In the genomic region with DNA sequence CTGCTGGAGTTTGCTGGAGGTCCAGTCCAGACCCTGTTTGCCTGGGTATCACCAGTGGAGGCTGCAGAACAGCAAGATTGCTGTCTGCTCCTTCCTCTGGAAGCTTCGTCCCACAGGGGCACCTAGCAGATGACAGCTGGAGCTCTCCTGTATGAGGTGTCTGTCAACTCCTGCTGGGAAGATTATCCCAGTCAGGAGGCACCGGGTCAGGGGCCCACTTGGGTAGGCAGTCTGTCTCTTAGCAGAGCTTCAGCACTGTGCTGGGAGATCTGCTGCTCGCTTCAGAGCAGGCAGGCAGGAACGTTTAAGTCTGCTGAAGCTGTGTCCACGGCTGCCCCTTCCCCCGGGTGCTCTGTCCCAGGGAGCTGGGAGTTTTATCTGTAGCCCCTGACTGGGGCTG, we compare ENCODE assay signal across 18 cellular contexts.
A peak's percentile ranks its signal among the peaks of the same experiment; 100 is the strongest.
DNase-seq lines count a peak whose midpoint lies in the region; ATAC-seq and TF ChIP-seq lines count a peak whose summit lies in the region.
"Had no signal": no experiment of that assay in that cellular context is flagged by ENCODE, and none has a peak within 500 bp of the region (broad histone marks: within the 10 kb centered on the region; RNA-seq: fewer than 3 reads in every experiment).

No MANE protein-coding gene starts in this region.

- no peaks in the 10 kb centered on the region for H3K36me3 ChIP-seq in WERI-Rb-1
- H3K36me3 ChIP-seq: BE2C, BLaER1 had no signal

- H3K9me3 ChIP-seq in right cardiac atrium (ENCODE audit: control insufficient read depth, low read length) (no peaks in the 10 kb centered on the region), WERI-Rb-1 (ENCODE audit: severe bottlenecking) (peaks cover 8% of the 10 kb centered on the region)
- H3K9me3 ChIP-seq: BE2C had no signal

- H3K27me3 ChIP-seq in right cardiac atrium (ENCODE audit: control insufficient read depth, insufficient read depth), result no peaks in the 10 kb centered on the region
- H3K27me3 ChIP-seq in WERI-Rb-1 (ENCODE audit: insufficient read depth, low read depth, severe bottlenecking), result no peaks in the 10 kb centered on the region
- H3K27me3 ChIP-seq: BE2C, BLaER1 had no signal

- no peak for ATAC-seq in right cardiac atrium
- ATAC-seq in GM21723 (IDR thresholded peaks at IDR 0.05; ENCODE audit: unreplicated experiment), result no peak
- ATAC-seq in sciatic nerve, result no peak

- H3K27ac ChIP-seq in right cardiac atrium (ENCODE audit: low read length), result no peak overlapping the region
- H3K27ac ChIP-seq in WERI-Rb-1, result peak overlapping the region; percentile 15; the same call in 1 of the 2 replicates
- H3K27ac ChIP-seq: BLaER1 had no signal

- WGBS in right cardiac atrium, result 66% methylated on average over 6 of the region's 6 CpGs

- TF ChIP-seq CTCF in WERI-Rb-1 (IDR thresholded peaks at IDR 0.05; ENCODE audit: low read depth, low read length), result no peak

- DNase-seq in right cardiac atrium (peak in 2 of 3 donors; percentile 10 to 17), cardiac septum (ENCODE audit: low spot score) (no peak), WERI-Rb-1 (peak; percentile 59), sciatic nerve (ENCODE audit: low spot score) (no peak)
- DNase-seq: 8988T; ACHN; BE2C; C1 segment of cervical spinal cord; CD4-positive, alpha-beta memory T cell; CD4-positive, CD25-positive, alpha-beta regulatory T cell; CD8-positive, alpha-beta memory T cell; COR-L47; DMS 273 treated with DMSO at 0.1 percent for 48 hours; DMS153; DMS79 treated with DMSO at 0.1 percent for 48 hours; GF-D8 had no signal

- no peak overlapping the region for H3K4me3 ChIP-seq in right cardiac atrium (ENCODE audit: low read length)
- no peak overlapping the region for H3K4me3 ChIP-seq in WERI-Rb-1 (ENCODE audit: low read depth, low read length)
- H3K4me3 ChIP-seq: BLaER1 had no signal

- H3K4me1 ChIP-seq in right cardiac atrium (ENCODE audit: control insufficient read depth, insufficient read depth, low read length), result no peaks in the 10 kb centered on the region
- H3K4me1 ChIP-seq: BE2C, BLaER1 had no signal

- intact Hi-C loops in right cardiac atrium (cut with DNase I), result no loop called here
- intact Hi-C loops in cardiac septum (cut with DNase I), result no loop called here
- intact Hi-C loops in sciatic nerve (cut with DNase I), result no loop called here

Comparison
In these comparisons a context has a peak if more than half of its experiments do, and no peak if none do; other contexts are left out.
1. DNase-seq: peak in right cardiac atrium (2 of 3) and WERI-Rb-1 (single experiment); none in cardiac septum (single experiment) and sciatic nerve (single experiment).